In genomic region chr9:18482371-18482770, GRCh38 we compare ENCODE assay signal across 19 cellular contexts. TPM values are rescaled to one million over a fixed set of nuclear protein-coding genes. Genes with fewer than 3 reads are reported as not detected.
A peak's percentile ranks its signal among the peaks of the same experiment; 100 is the strongest.
DNase-seq lines count a peak whose midpoint lies in the region; FAIRE-seq and TF ChIP-seq lines count a peak whose summit lies in the region.
"Had no signal": no experiment of that assay in that cellular context is flagged by ENCODE, and none has a peak within 500 bp of the region (broad histone marks: within the 10 kb centered on the region; RNA-seq: fewer than 3 reads in every experiment).

No MANE protein-coding gene starts in this region.

- H3K27ac Mint-ChIP-seq in astrocyte (ENCODE audit: unreplicated experiment), result no peak overlapping the region
- H3K27ac Mint-ChIP-seq: CD4-positive, alpha-beta memory T cell; H9 had no signal

- H2AK5ac ChIP-seq in mesenchymal stem cell (ENCODE audit: low read length, severe bottlenecking), result no peak overlapping the region

- no peak for TF ChIP-seq POLR2A in sigmoid colon (IDR thresholded peaks at IDR 0.05)

- H3K4me3 ChIP-seq in GM23248 (no peak overlapping the region), astrocyte (ENCODE audit: insufficient read depth, low read depth, low read length) (no peak overlapping the region), mesenchymal stem cell (ENCODE audit: insufficient read depth in 1 of 2, low read depth in 1 of 2, low read length in 2 of 2) (no peak overlapping the region), sigmoid colon (no peak overlapping the region)

- H4K20me1 ChIP-seq in GM23248 (ENCODE audit: insufficient read depth) (no peaks in the 10 kb centered on the region), astrocyte (ENCODE audit: insufficient read depth, low read length) (no peaks in the 10 kb centered on the region)

- H3K4me1 Mint-ChIP-seq in astrocyte (ENCODE audit: low read depth, unreplicated experiment), result peaks cover 31% of the 10 kb centered on the region
- H3K4me1 Mint-ChIP-seq: CD4-positive, alpha-beta memory T cell had no signal

- no peak for DNase-seq in GM23248
- no peak for DNase-seq in astrocyte (ENCODE audit: low read depth)
- DNase-seq in mesenchymal stem cell, result no peak
- no peak for DNase-seq in sigmoid colon
- no peak for DNase-seq in stimulated activated naive CD4-positive, alpha-beta T cell treated with Interleukin-2 at 50 U/mL for 16 hours (lab: John Stamatoyannopoulos, UW)
- no peak for DNase-seq in GM13977 (ENCODE audit: low spot score)
- DNase-seq: 8988T; C1 segment of cervical spinal cord; Calu3; CD4-positive, alpha-beta memory T cell; COR-L47; DMS53; DMS79 treated with DMSO at 0.1 percent for 48 hours; GF-D8; H9 had no signal

- H3K27ac ChIP-seq in GM23248 (peak overlapping the region; percentile 96), astrocyte (ENCODE audit: low read depth, low read length) (peak overlapping the region; percentile 1), mesenchymal stem cell (ENCODE audit: low read length, poor library complexity, severe bottlenecking) (no peak overlapping the region), sigmoid colon (no peak overlapping the region)

- no peak overlapping the region for H2BK120ac ChIP-seq in mesenchymal stem cell (ENCODE audit: low read depth, low read length)

- no peak overlapping the region for H3K14ac ChIP-seq in mesenchymal stem cell (ENCODE audit: low read length in 2 of 2)

- H3K4me3 Mint-ChIP-seq in astrocyte (ENCODE audit: unreplicated experiment), result no peak overlapping the region
- H3K4me3 Mint-ChIP-seq: CD4-positive, alpha-beta memory T cell; H9 had no signal

- H3K9me3 ChIP-seq in GM23248 (ENCODE audit: low read depth) (no peaks in the 10 kb centered on the region), astrocyte (ENCODE audit: insufficient read depth, low read depth, low read length) (no peaks in the 10 kb centered on the region), mesenchymal stem cell (ENCODE audit: control insufficient read depth, low read length) (no peaks in the 10 kb centered on the region), sigmoid colon (no peaks in the 10 kb centered on the region)

- no peaks in the 10 kb centered on the region for H3K9me2 ChIP-seq in GM23248 (ENCODE audit: insufficient read depth)

- H2BK5ac ChIP-seq in mesenchymal stem cell (ENCODE audit: low read depth, low read length, poor library complexity, severe bottlenecking), result no peak overlapping the region

- H3K27me3 ChIP-seq in GM23248 (replicated peaks; ENCODE audit: insufficient read depth) (no peaks in the 10 kb centered on the region), astrocyte (ENCODE audit: insufficient read depth, low read length) (no peaks in the 10 kb centered on the region), mesenchymal stem cell (ENCODE audit: control insufficient read depth in 1 of 2, insufficient read depth in 1 of 2, low read length in 2 of 2) (no peaks in the 10 kb centered on the region), sigmoid colon (no peaks in the 10 kb centered on the region)

- no peak for TF ChIP-seq CTCF in astrocyte (IDR thresholded peaks at IDR 0.05; ENCODE audit: insufficient read depth, low read depth, low read length)
- no peak for TF ChIP-seq CTCF in sigmoid colon (IDR thresholded peaks at IDR 0.05)
- no peak for TF ChIP-seq CTCF in GM13977 (IDR thresholded peaks at IDR 0.05; ENCODE audit: extremely low read depth, insufficient read depth, missing control alignments)

- H4K8ac ChIP-seq in mesenchymal stem cell (ENCODE audit: low read length), result no peak overlapping the region

- H3K9me3 Mint-ChIP-seq in astrocyte (ENCODE audit: unreplicated experiment), result peaks cover 9% of the 10 kb centered on the region
- H3K9me3 Mint-ChIP-seq: H9 had no signal

- peaks cover 90% of the 10 kb centered on the region for H3F3A ChIP-seq in GM23248 (ENCODE audit: insufficient read depth)

- peaks cover 2% of the 10 kb centered on the region for H3K36me3 Mint-ChIP-seq in astrocyte (ENCODE audit: low read depth, unreplicated experiment)
- H3K36me3 Mint-ChIP-seq: CD4-positive, alpha-beta memory T cell had no signal

- H4K91ac ChIP-seq in mesenchymal stem cell (ENCODE audit: low read length), result no peak overlapping the region

- H2BK15ac ChIP-seq in mesenchymal stem cell (ENCODE audit: low read depth, poor library complexity, severe bottlenecking), result no peak overlapping the region

- peak; percentile 37 for FAIRE-seq in astrocyte (lab: Jason Lieb, UNC)
- FAIRE-seq: GM12891, H1 had no signal

- H3K18ac ChIP-seq in mesenchymal stem cell (ENCODE audit: low read depth in 1 of 2, low read length in 2 of 2), result no peak overlapping the region

- peaks cover 85% of the 10 kb centered on the region for H3K79me2 ChIP-seq in GM23248 (ENCODE audit: insufficient read depth)
- peaks cover 100% of the 10 kb centered on the region for H3K79me2 ChIP-seq in astrocyte (ENCODE audit: insufficient read depth, low read length)

- H3K4me2 ChIP-seq in GM23248 (ENCODE audit: unreplicated experiment) (peak overlapping the region; percentile 34), astrocyte (ENCODE audit: low read length) (peak overlapping the region; percentile 2), mesenchymal stem cell (ENCODE audit: low read length, poor library complexity, severe bottlenecking) (no peak overlapping the region)

- H2AFZ ChIP-seq in GM23248, result no peak overlapping the region
- H2AFZ ChIP-seq in astrocyte (ENCODE audit: low read depth, low read length), result no peak overlapping the region
- no peak overlapping the region for H2AFZ ChIP-seq in mesenchymal stem cell (ENCODE audit: low read depth, low read length)

- intact Hi-C loops in sigmoid colon (cut with DNase I), result no loop called here

- H3K9ac ChIP-seq in GM23248, result no peak overlapping the region
- no peak overlapping the region for H3K9ac ChIP-seq in astrocyte (ENCODE audit: low read length)
- peak overlapping the region; percentile 98 for H3K9ac ChIP-seq in mesenchymal stem cell (ENCODE audit: low read length)

- in situ Hi-C loops in GM23248 (cut with MboI) (no loop called here), GM13977 (cut with MboI; ENCODE audit: low pct_unique_long_range_greater_than_20kb, low sequenced_read_pairs, unreplicated experiment) (no loop called here)

- H3K4me1 ChIP-seq in GM23248 (ENCODE audit: insufficient read depth), result peaks cover 92% of the 10 kb centered on the region
- H3K4me1 ChIP-seq in astrocyte (ENCODE audit: insufficient read depth, low read length), result peaks cover 46% of the 10 kb centered on the region
- peaks cover 5% of the 10 kb centered on the region for H3K4me1 ChIP-seq in mesenchymal stem cell (ENCODE audit: control insufficient read depth, insufficient read depth, low read depth, low read length)
- no peaks in the 10 kb centered on the region for H3K4me1 ChIP-seq in sigmoid colon

- peaks cover 10% of the 10 kb centered on the region for H3K79me1 ChIP-seq in mesenchymal stem cell (replicated peaks; ENCODE audit: low read length, poor library complexity, severe bottlenecking)

- no peaks in the 10 kb centered on the region for H3K27me3 Mint-ChIP-seq in astrocyte (ENCODE audit: low read depth, unreplicated experiment)

- no peak overlapping the region for H3K4ac ChIP-seq in mesenchymal stem cell (ENCODE audit: low read depth in 1 of 2, low read length in 2 of 2)

- no peak overlapping the region for H2BK12ac ChIP-seq in mesenchymal stem cell (ENCODE audit: low read length in 2 of 2)

- no peak for TF ChIP-seq EP300 in sigmoid colon (IDR thresholded peaks at IDR 0.05)

- peaks cover 21% of the 10 kb centered on the region; the same call in 1 of the 2 replicates for H3K36me3 ChIP-seq in GM23248 (ENCODE audit: low read depth)
- peaks cover 3% of the 10 kb centered on the region for H3K36me3 ChIP-seq in astrocyte (ENCODE audit: insufficient read depth, low read length)
- peaks cover 0 to 57% of the 10 kb centered on the region in 2 experiments for H3K36me3 ChIP-seq in mesenchymal stem cell (ENCODE audit: control insufficient read depth in 1 of 2, insufficient read depth in 2 of 2, low read depth in 1 of 2, low read length in 2 of 2)
- no peaks in the 10 kb centered on the region for H3K36me3 ChIP-seq in sigmoid colon

- WGBS in GM23248 (ENCODE audit: low coverage in 1 of 2, low lambda C conversion rate in 2 of 2, missing lambda C conversion rate in 2 of 2), 2 experiments, result 32 to 40% methylated on average over 2 of the region's 2 CpGs
- WGBS in mesenchymal stem cell, result no CpG with 5 or more reads among the region's 2 CpGs
- WGBS in sigmoid colon, 2 donors, result 87 to 89% methylated on average over 2 of the region's 2 CpGs

- H3K23ac ChIP-seq in mesenchymal stem cell (ENCODE audit: low read length in 2 of 2), result no peak overlapping the region

RNA-seq across cellular contexts. Expression of gene ADAMTSL1, which starts 8.4 kb away (rescaled TPM):
- 255 and 273 TPM in 2 replicates for total RNA-seq in GM23248 (2014; rRNA removed; shearing (Covaris generic))
- 77.0 and 77.5 TPM in 2 replicates for polyA plus RNA-seq in GM23248 (2016; fragmentation: Nextera tagmentation; extraction: Ambion mirVana)
- total RNA-seq in astrocyte, result 11.4 and 12.6 TPM in 2 replicates
- polyA plus RNA-seq in mesenchymal stem cell (2013, experiment 1 of 2), result 0.65 TPM
- 0.66 TPM for polyA plus RNA-seq in mesenchymal stem cell (2013, experiment 2 of 2)
- 10 to 100 TPM in 2 of 4 donors, 1 to 10 TPM in 2; 6.5 to 13.6 (median 10.0) TPM for total RNA-seq in sigmoid colon
- 1 to 10 TPM; 1.4 to 3.7 (median 2.4) TPM for polyA plus RNA-seq in sigmoid colon
- total RNA-seq: A673; Calu3; CD4-positive, alpha-beta memory T cell; G401 had no signal
- polyA plus RNA-seq: CD4-positive, alpha-beta memory T cell had no signal

Comparison
In these comparisons a context has a peak if more than half of its experiments do, and no peak if none do; other contexts are left out.
1. H3K27ac ChIP-seq: peak in GM23248 (single experiment) and astrocyte (single experiment); none in mesenchymal stem cell (single experiment) and sigmoid colon (0 of 4).
2. RNA of gene ADAMTSL1, which starts 8.4 kb away (total RNA-seq): 255 to 273 TPM in GM23248; 11.4 to 12.6 TPM in astrocyte and 6.5 to 13.6 TPM in sigmoid colon; every median in the first group is over 10 times any median in the second.